24 cellular contexts compared by ENCODE assay signal in the genomic region with DNA sequence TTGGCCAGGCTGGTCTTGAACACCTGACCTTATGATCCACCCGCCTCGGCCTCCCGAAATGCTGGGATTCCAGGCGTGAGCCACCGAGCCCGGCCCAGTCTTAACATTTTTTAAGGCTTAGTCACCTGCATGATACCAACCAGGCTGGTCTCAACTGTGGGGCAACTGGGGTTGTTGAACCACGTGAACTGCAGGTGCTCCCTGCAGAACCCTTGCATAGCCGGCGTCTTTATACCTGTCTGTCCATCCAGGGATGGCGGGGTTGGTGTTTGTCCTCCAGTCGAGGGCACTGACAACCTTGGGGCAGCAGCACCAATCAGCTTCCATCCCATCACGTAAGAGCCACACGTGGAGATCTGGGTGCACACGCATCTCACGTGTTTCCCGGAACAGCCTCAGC. TPM values are rescaled to one million over a fixed set of nuclear protein-coding genes. Genes with fewer than 3 reads are reported as not detected.
"Had no signal": no experiment of that assay in that cellular context is flagged by ENCODE, and none has a peak within 500 bp of the region (broad histone marks: within the 10 kb centered on the region; RNA-seq: fewer than 3 reads in every experiment).

No MANE protein-coding gene starts in this region.

- ATAC-seq: gastrocnemius medialis, heart right ventricle, left cardiac atrium, left lung, left ventricle myocardium superior, lower lobe of right lung had no signal

- DNase-seq: dermis blood vessel endothelial cell; dorsolateral prefrontal cortex; effector CD4-positive, alpha-beta T cell; effector memory CD4-positive, alpha-beta T cell; esophagus squamous epithelium; foreskin fibroblast; foreskin melanocyte; gastrocnemius medialis; glutamatergic neuron; heart right ventricle; hippocampal formation; left cardiac atrium; left lung; left ventricle myocardium superior; lower lobe of right lung; mesenchymal stem cell; midbrain had no signal

RNA-seq across cellular contexts. Expression of a gene that starts 24.8 kb away (rescaled TPM):
- total RNA-seq: dermis blood vessel endothelial cell, endothelial cell of umbilical vein, epithelial cell of proximal tubule, glomerular endothelial cell, kidney epithelial cell, lung microvascular endothelial cell had no signal

RNA-seq across cellular contexts. Expression of a gene that starts 44.6 kb away (rescaled TPM):
- total RNA-seq: dermis blood vessel endothelial cell, endothelial cell of umbilical vein, epithelial cell of proximal tubule, glomerular endothelial cell, kidney epithelial cell, lung microvascular endothelial cell had no signal

RNA-seq across cellular contexts. Expression of a gene that starts 46.2 kb away (rescaled TPM):
- total RNA-seq: dermis blood vessel endothelial cell, endothelial cell of umbilical vein, epithelial cell of proximal tubule, esophagus squamous epithelium, gastrocnemius medialis, glomerular endothelial cell, kidney epithelial cell, left ventricle myocardium superior, lower leg skin, lung microvascular endothelial cell, mucosa of gallbladder had no signal
